ENCODE assay signal across 20 cellular contexts in genomic region chr6:149905911-149906371, GRCh38. TPM values are rescaled to one million over a fixed set of nuclear protein-coding genes. Genes with fewer than 3 reads are reported as not detected.
DNase-seq lines count a peak whose midpoint lies in the region; ATAC-seq and TF ChIP-seq lines count a peak whose summit lies in the region.
"Had no signal": no experiment of that assay in that cellular context is flagged by ENCODE, and none has a peak within 500 bp of the region (broad histone marks: within the 10 kb centered on the region; RNA-seq: fewer than 3 reads in every experiment).

No MANE protein-coding gene starts in this region.

- no peak overlapping the region for H3K27ac Mint-ChIP-seq in osteocyte (ENCODE audit: unreplicated experiment)
- H3K27ac Mint-ChIP-seq: CD14-positive monocyte had no signal

- H3K4me3 Mint-ChIP-seq in osteocyte (ENCODE audit: unreplicated experiment), result no peak overlapping the region
- H3K4me3 Mint-ChIP-seq: CD14-positive monocyte had no signal

- ATAC-seq in GM21717 (IDR thresholded peaks at IDR 0.05; ENCODE audit: unreplicated experiment), result no peak
- ATAC-seq in GM18867 (IDR thresholded peaks at IDR 0.05; ENCODE audit: unreplicated experiment), result no peak
- ATAC-seq: GM12878 had no signal

- no peaks in the 10 kb centered on the region for H4K20me1 ChIP-seq in BLaER1

- H3K4me1 Mint-ChIP-seq in osteocyte (ENCODE audit: unreplicated experiment), result no peaks in the 10 kb centered on the region
- H3K4me1 Mint-ChIP-seq: CD14-positive monocyte had no signal

- H3K36me3 Mint-ChIP-seq in osteocyte (ENCODE audit: unreplicated experiment), result peaks cover 2% of the 10 kb centered on the region

- H3K27me3 ChIP-seq in BLaER1, result no peaks in the 10 kb centered on the region
- H3K27me3 ChIP-seq: SJSA1 had no signal

- no peak overlapping the region for H3K4me3 ChIP-seq in BLaER1
- H3K4me3 ChIP-seq: GM12878, HAP-1, SJSA1 had no signal

- H3K4me2 ChIP-seq in BLaER1, result peak overlapping the region; percentile 79

- peaks cover 6% of the 10 kb centered on the region for H3K9me3 Mint-ChIP-seq in osteocyte (ENCODE audit: unreplicated experiment)

- TF ChIP-seq CTCF in VCaP (conservative IDR thresholded peaks at IDR 0.05), result no peak
- no peak for TF ChIP-seq CTCF in osteocyte (IDR thresholded peaks at IDR 0.05)

- peak overlapping the region; percentile 12 for H3K27ac ChIP-seq in BLaER1
- peak overlapping the region; percentile 28; the same call in 1 of the 2 replicates for H3K27ac ChIP-seq in VCaP
- H3K27ac ChIP-seq: SJSA1 had no signal

- peak; percentile 20 for DNase-seq in NCI-H345 (lab: John Stamatoyannopoulos, UW)
- no peak for DNase-seq in NCI-H345 treated with DMSO at 0.1 percent for 48 hours (lab: John Stamatoyannopoulos, UW; ENCODE audit: unreplicated experiment)
- DNase-seq in osteocyte (ENCODE audit: extremely low spot score, unreplicated experiment), result peak; percentile 80
- DNase-seq in SHP77 treated with DMSO at 0.1 percent for 48 hours (lab: John Stamatoyannopoulos, UW), result no peak
- DNase-seq: 8988T, Caco-2, MM.1S, NCI-H1417 treated with DMSO at 0.1 percent for 48 hours, NCI-H2029 treated with DMSO at 0.1 percent for 48 hours, NCI-H226 had no signal

- peaks cover 10% of the 10 kb centered on the region for H3K27me3 Mint-ChIP-seq in osteocyte (ENCODE audit: unreplicated experiment)

- peaks cover 32% of the 10 kb centered on the region for H3K9me3 ChIP-seq in BLaER1
- H3K9me3 ChIP-seq: Caco-2 had no signal

- peaks cover 29% of the 10 kb centered on the region for H3K4me1 ChIP-seq in BLaER1
- H3K4me1 ChIP-seq: Caco-2, HAP-1, SJSA1 had no signal

- no peak overlapping the region for H3K9ac ChIP-seq in BLaER1

- H3K36me3 ChIP-seq in BLaER1, result no peaks in the 10 kb centered on the region
- H3K36me3 ChIP-seq: HAP-1, SJSA1 had no signal

RNA-seq across cellular contexts. Expression of gene RAET1E, which starts 8.0 kb away (rescaled TPM):
- not detected in 2 replicates for total RNA-seq in osteocyte
- total RNA-seq: Caco-2, G401, GM12878, HepG2, SJSA1 had no signal

RNA-seq across cellular contexts. Expression of gene RAET1G, which starts 17.0 kb away (rescaled TPM):
- total RNA-seq in osteocyte, result 0.55 and 0.73 TPM in 2 replicates
- total RNA-seq: Caco-2, G401, GM12878, HepG2 had no signal

RNA-seq across cellular contexts. Expression of gene ULBP2, which starts 35.9 kb away (rescaled TPM):
- 2.1 and 2.9 TPM in 2 replicates for total RNA-seq in osteocyte
- total RNA-seq: HepG2 had no signal

RNA-seq across cellular contexts. Expression of gene LRP11, which starts 41.8 kb away (rescaled TPM):
- 59.6 and 75.2 TPM in 2 replicates for total RNA-seq in osteocyte

RNA-seq across cellular contexts. Expression of gene ULBP1, which starts 57.8 kb away (rescaled TPM):
- total RNA-seq in osteocyte, result 10.7 and 11.5 TPM in 2 replicates
- total RNA-seq: G401, GM12878 had no signal

Comparison
In these comparisons a context has a peak if more than half of its experiments do, and no peak if none do; other contexts are left out.
1. DNase-seq: peak in NCI-H345 (single experiment) and osteocyte (single experiment); none in NCI-H345 treated with DMSO at 0.1 percent for 48 hours (single experiment) and SHP77 treated with DMSO at 0.1 percent for 48 hours (single experiment).